In the genomic region with DNA sequence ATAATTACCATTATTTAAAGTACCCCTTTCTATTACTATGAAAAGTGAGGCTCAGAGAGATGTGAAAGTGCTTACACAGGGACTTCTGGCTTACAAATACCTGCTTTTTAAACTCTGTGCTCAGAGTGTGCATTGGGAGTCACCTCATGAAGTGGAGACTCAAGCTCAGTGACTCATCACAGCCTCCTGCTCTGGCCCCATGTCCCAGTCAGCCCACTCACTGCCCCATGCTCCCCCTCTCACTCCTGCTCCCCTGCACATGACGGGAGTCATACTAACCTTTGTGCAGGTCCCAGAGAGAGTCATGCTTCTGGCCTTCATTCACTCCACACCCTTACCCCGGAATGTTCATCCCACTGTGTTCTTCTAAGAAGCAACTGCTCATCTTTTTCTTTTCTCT, we compare ENCODE assay signal across 13 cellular contexts. TPM values are rescaled to one million over a fixed set of nuclear protein-coding genes. Genes with fewer than 3 reads are reported as not detected.
A peak's percentile ranks its signal among the peaks of the same experiment; 100 is the strongest.
DNase-seq lines count a peak whose midpoint lies in the region; ATAC-seq, FAIRE-seq and TF ChIP-seq lines count a peak whose summit lies in the region.
"Had no signal": no experiment of that assay in that cellular context is flagged by ENCODE, and none has a peak within 500 bp of the region (broad histone marks: within the 10 kb centered on the region; RNA-seq: fewer than 3 reads in every experiment).

No MANE protein-coding gene starts in this region.

- ATAC-seq in omental fat pad (ENCODE audit: low FRiP score) (peak; percentile 45), HG03095 (IDR thresholded peaks at IDR 0.05; ENCODE audit: unreplicated experiment) (no peak), T-helper 17 cell (no peak)
- ATAC-seq: SK-N-SH treated with all-trans-retinoic acid at 6 μM for 48 hours had no signal

- no peak overlapping the region for H3K27ac Mint-ChIP-seq in T-helper 17 cell
- H3K27ac Mint-ChIP-seq: mesothelial cell of epicardium had no signal

- peaks cover 4% of the 10 kb centered on the region for H3K4me1 Mint-ChIP-seq in T-helper 17 cell
- H3K4me1 Mint-ChIP-seq: mesothelial cell of epicardium had no signal

- no peaks in the 10 kb centered on the region for H3K36me3 ChIP-seq in bronchial epithelial cell (ENCODE audit: control insufficient read depth, insufficient read depth, low read length)
- H3K36me3 ChIP-seq: ascending aorta had no signal

- DNase-seq in GM12865 (ENCODE audit: low read depth) (peak; percentile 50), KBM-7 (peak; percentile 18), bronchial epithelial cell (ENCODE audit: low read depth) (peak; percentile 85), omental fat pad (ENCODE audit: low spot score) (no peak), NCI-H187 (lab: John Stamatoyannopoulos, UW) (no peak), T-helper 17 cell (no peak), SKM-1 treated with dmso at 0.1 percent for 144 hours (lab: John Stamatoyannopoulos, UW; ENCODE audit: unreplicated experiment) (no peak)
- DNase-seq: NCI-H345 had no signal

- H3K27me3 ChIP-seq in bronchial epithelial cell (ENCODE audit: control insufficient read depth, insufficient read depth, low read length) = no peaks in the 10 kb centered on the region
- H3K27me3 ChIP-seq: ascending aorta had no signal

- no peak overlapping the region for H3K4me3 Mint-ChIP-seq in T-helper 17 cell
- H3K4me3 Mint-ChIP-seq: mesothelial cell of epicardium had no signal

- in situ Hi-C loops in KBM-7 (cut with MboI; ENCODE audit: low pct_unique_long_range_greater_than_20kb, low sequenced_read_pairs) = no loop called here

- H3K9me3 ChIP-seq in T-helper 17 cell (ENCODE audit: control insufficient read depth, low read length, poor library complexity, severe bottlenecking) = no peaks in the 10 kb centered on the region
- H3K9me3 ChIP-seq: ascending aorta had no signal

- H3K36me3 Mint-ChIP-seq in T-helper 17 cell (ENCODE audit: low read depth) = no peaks in the 10 kb centered on the region
- H3K36me3 Mint-ChIP-seq: mesothelial cell of epicardium had no signal

- H3K4me3 ChIP-seq in GM12865 (ENCODE audit: low read depth, low read length) = no peak overlapping the region
- H3K4me3 ChIP-seq in bronchial epithelial cell (ENCODE audit: low read depth, low read length) = no peak overlapping the region
- H3K4me3 ChIP-seq: ascending aorta had no signal

- H3K27me3 Mint-ChIP-seq in T-helper 17 cell = peaks cover 14% of the 10 kb centered on the region

- TF ChIP-seq CTCF in GM12865 (IDR thresholded peaks at IDR 0.05; ENCODE audit: insufficient read depth, low read depth, low read length, missing control alignments) (no peak), bronchial epithelial cell (IDR thresholded peaks at IDR 0.05; ENCODE audit: insufficient read depth, low read length, severe bottlenecking) (no peak), omental fat pad (IDR thresholded peaks at IDR 0.05) (no peak)

- no peak for FAIRE-seq in bronchial epithelial cell (lab: Jason Lieb, UNC)
- FAIRE-seq: frontal cortex had no signal

RNA-seq across cellular contexts. Expression of gene CCR1, which starts 20.2 kb away (rescaled TPM):
- total RNA-seq in bronchial epithelial cell (not detected in 2 replicates), omental fat pad (10 to 100 TPM; 12.9 to 88.6 (median 25.1) TPM), T-helper 17 cell (1 to 10 TPM in 1 of 2 donors, under 1 TPM in 1; 0.47 to 3.8 TPM)
- total RNA-seq: mesothelial cell of epicardium had no signal

RNA-seq across cellular contexts. Expression of gene CCR3, which starts 54.4 kb away (rescaled TPM):
- total RNA-seq in bronchial epithelial cell (under 0.01 TPM in 1 of 2 replicates, not detected in the other), omental fat pad (under 1 TPM in 1 of 4 donors, not detected in 3; 0.37 TPM), T-helper 17 cell (under 1 TPM; 0.23 to 0.37 TPM)
- total RNA-seq: ascending aorta, frontal cortex, mesothelial cell of epicardium had no signal

Comparison
In these comparisons a context has a peak if more than half of its experiments do, and no peak if none do; other contexts are left out.
1. DNase-seq: peak in GM12865 (single experiment), KBM-7 (single experiment) and bronchial epithelial cell (single experiment); none in omental fat pad (single experiment), NCI-H187 (0 of 2), T-helper 17 cell (0 of 3) and SKM-1 treated with dmso at 0.1 percent for 144 hours (single experiment).